Comparison of ENCODE assay signal across 21 cellular contexts in genomic region chr18:65817178-65817577, GRCh38.
DNase-seq lines count a peak whose midpoint lies in the region; ATAC-seq, FAIRE-seq and TF ChIP-seq lines count a peak whose summit lies in the region.
"Had no signal": no experiment of that assay in that cellular context is flagged by ENCODE, and none has a peak within 500 bp of the region (broad histone marks: within the 10 kb centered on the region; RNA-seq: fewer than 3 reads in every experiment).

No MANE protein-coding gene starts in this region.

- H2BK120ac ChIP-seq in H1 (replicated peaks; ENCODE audit: low read depth, low read length) = no peak overlapping the region

- no peak overlapping the region for H2BK20ac ChIP-seq in H1 (ENCODE audit: low read length)

- TF ChIP-seq RAD21 in H1 (IDR thresholded peaks at IDR 0.05 in 1 of 2, conservative IDR thresholded peaks at IDR 0.05 in 1 of 2; ENCODE audit: low read depth in 2 of 2, low read length in 2 of 2) = peak; percentile 22 to 27; a peak in 3 of 4 replicates

- H3K27ac ChIP-seq in H1 (ENCODE audit: low read depth, low read length) (no peak overlapping the region), esophagus muscularis mucosa (replicated peaks in 1 of 4) (no peak overlapping the region)
- H3K27ac ChIP-seq: BLaER1 treated with 17β-estradiol and CSF1 and Interleukin-3, amounts not matched to agents 10 nM and 100 nM had no signal

- H3K27me3 ChIP-seq in H7 (ENCODE audit: control insufficient read depth, insufficient read depth, low read length) = no peaks in the 10 kb centered on the region
- no peaks in the 10 kb centered on the region for H3K27me3 ChIP-seq in H1 (replicated peaks in 1 of 4; ENCODE audit: control insufficient read depth in 3 of 4, extremely low read depth in 1 of 4, insufficient read depth in 3 of 4, low read length in 3 of 4)
- H3K27me3 ChIP-seq in esophagus muscularis mucosa = no peaks in the 10 kb centered on the region
- H3K27me3 ChIP-seq: BE2C; BLaER1 treated with 17β-estradiol and CSF1 and Interleukin-3, amounts not matched to agents 10 nM and 100 nM had no signal

- no peak overlapping the region for H3K4me3 ChIP-seq in H7 (ENCODE audit: insufficient read depth, low read depth, low read length)
- H3K4me3 ChIP-seq in H1 (ENCODE audit: extremely low read depth in 1 of 4, insufficient read depth in 2 of 4, low read depth in 3 of 4, low read length in 4 of 4) = no peak overlapping the region
- H3K4me3 ChIP-seq in esophagus muscularis mucosa = no peak overlapping the region
- H3K4me3 ChIP-seq: BLaER1 treated with 17β-estradiol and CSF1 and Interleukin-3, amounts not matched to agents 10 nM and 100 nM; HAP-1 had no signal

- no peak overlapping the region for H3K9ac ChIP-seq in H1 (replicated peaks in 1 of 4; ENCODE audit: extremely low read depth in 1 of 4, low read depth in 3 of 4, low read length in 3 of 4)
- H3K9ac ChIP-seq: BLaER1 treated with 17β-estradiol and CSF1 and Interleukin-3, amounts not matched to agents 10 nM and 100 nM had no signal

- H3K79me2 ChIP-seq in H1 (ENCODE audit: control insufficient read depth in 1 of 2, insufficient read depth in 2 of 2, low read length in 2 of 2) = no peaks in the 10 kb centered on the region

- no peak overlapping the region for H2BK15ac ChIP-seq in H1 (ENCODE audit: low read length)

- no peak overlapping the region for H4K5ac ChIP-seq in H1 (ENCODE audit: insufficient read length, low read depth, low read length)

- no peak overlapping the region for H2BK12ac ChIP-seq in H1 (ENCODE audit: low read depth, low read length)

- H4K8ac ChIP-seq in H1 (ENCODE audit: extremely low read depth, insufficient read depth, low read length) = no peak overlapping the region

- in situ Hi-C loops in ACHN (cut with HindIII; ENCODE audit: low pct_ligation_motif_present, low pct_unique_long_range_greater_than_20kb, low sequenced_read_pairs) = no loop called here

- H4K91ac ChIP-seq in H1 (replicated peaks; ENCODE audit: insufficient read length, low read length) = no peak overlapping the region

- no peak for ATAC-seq in HG03442 (IDR thresholded peaks at IDR 0.05; ENCODE audit: unreplicated experiment)
- ATAC-seq in HG03469 (IDR thresholded peaks at IDR 0.05; ENCODE audit: unreplicated experiment) = no peak

- H3K56ac ChIP-seq in H1 (replicated peaks; ENCODE audit: insufficient read length, low read depth, low read length) = no peak overlapping the region

- H3K23ac ChIP-seq in H1 (ENCODE audit: insufficient read length) = no peak overlapping the region

- no peak overlapping the region for H3K18ac ChIP-seq in H1 (ENCODE audit: extremely low read depth, low read length)

- no peak for TF ChIP-seq EP300 in H1 (IDR thresholded peaks at IDR 0.05; ENCODE audit: borderline replicate concordance in 1 of 2, low read depth in 2 of 2, low read length in 2 of 2)
- TF ChIP-seq EP300 in esophagus muscularis mucosa (IDR thresholded peaks at IDR 0.05) = no peak

- 68% methylated on average over 4 of the region's 4 CpGs; no CpG with 5 or more reads in 1 of the 2 experiments for WGBS in H1 (ENCODE audit: extremely low coverage in 1 of 2, insufficient coverage in 1 of 2, insufficient read length in 1 of 2, insufficient replicate concordance in 2 of 2, low coverage in 1 of 2, low lambda C conversion rate in 2 of 2, missing lambda C conversion rate in 1 of 2), 2 experiments
- 54% methylated on average over 4 of the region's 4 CpGs for WGBS in esophagus muscularis mucosa

- H2BK5ac ChIP-seq in H1 (ENCODE audit: low read depth, low read length) = no peak overlapping the region

- no peaks in the 10 kb centered on the region for H3K9me3 ChIP-seq in H1 (ENCODE audit: insufficient read depth in 2 of 2, low read depth in 1 of 2, low read length in 1 of 2)
- H3K9me3 ChIP-seq in esophagus muscularis mucosa = no peaks in the 10 kb centered on the region
- H3K9me3 ChIP-seq: BE2C, HAP-1 had no signal

- peak; percentile 6 for DNase-seq in H7
- DNase-seq in H1 (ENCODE audit: low read depth in 1 of 2, low spot score in 2 of 2) = no peak
- DNase-seq in iPS-NIHi11 (ENCODE audit: low spot score) = peak; percentile 11
- no peak for DNase-seq in ACHN
- DNase-seq in esophagus muscularis mucosa (ENCODE audit: extremely low spot score) = no peak
- DNase-seq: AML-193; BE2C; Calu3; CD4-positive, alpha-beta memory T cell; COR-L47; DMS53; DMS79 treated with DMSO at 0.1 percent for 48 hours; GF-D8; GOT3; HFFc6 had no signal

- H3K79me1 ChIP-seq in H1 (ENCODE audit: low read depth, low read length) = no peaks in the 10 kb centered on the region

- TF ChIP-seq POLR2A in H1 (IDR thresholded peaks at IDR 0.05; ENCODE audit: control extremely low read depth in 1 of 2, low read depth in 2 of 2, low read length in 2 of 2) (no peak), esophagus muscularis mucosa (IDR thresholded peaks at IDR 0.05; ENCODE audit: low read depth) (no peak)

- H3K36me3 ChIP-seq in H7 (replicated peaks; ENCODE audit: control insufficient read depth, insufficient read depth, low read length) = no peaks in the 10 kb centered on the region
- H3K36me3 ChIP-seq in H1 (ENCODE audit: control insufficient read depth in 2 of 4, insufficient read depth in 4 of 4, low read length in 3 of 4) = no peaks in the 10 kb centered on the region
- no peaks in the 10 kb centered on the region for H3K36me3 ChIP-seq in esophagus muscularis mucosa
- H3K36me3 ChIP-seq: BE2C; BLaER1 treated with 17β-estradiol and CSF1 and Interleukin-3, amounts not matched to agents 10 nM and 100 nM; HAP-1 had no signal

- POLR2A ChIA-PET in H1 (lab: Charles Lee; ENCODE audit: partially characterized antibody) = no interaction called here

- no peak overlapping the region for H3K4ac ChIP-seq in H1 (replicated peaks; ENCODE audit: insufficient read length, low read depth, low read length)

- no peak for FAIRE-seq in H1 (lab: Jason Lieb, UNC)
- FAIRE-seq: GM12891, GM18507 had no signal

- no peak overlapping the region for H2AFZ ChIP-seq in H1 (ENCODE audit: low read length)

- no peak overlapping the region for H2AK5ac ChIP-seq in H1 (ENCODE audit: low read depth, low read length)

- no peaks in the 10 kb centered on the region for H3K23me2 ChIP-seq in H1 (ENCODE audit: low read depth, low read length)

- CTCF ChIA-PET in H1 (lab: Charles Lee; ENCODE audit: partially characterized antibody) = interaction anchor here (1.0 to 1.4 kb wide), 5 partner anchors 10 to 63 kb away, joined by 3 to 5 read pairs (median 3); no protein-coding TSS in a partner anchor

- H4K20me1 ChIP-seq in H1 (replicated peaks in 1 of 2; ENCODE audit: control insufficient read depth in 1 of 2, insufficient read depth in 2 of 2, low read length in 2 of 2) = no peaks in the 10 kb centered on the region
- H4K20me1 ChIP-seq: BLaER1 treated with 17β-estradiol and CSF1 and Interleukin-3, amounts not matched to agents 10 nM and 100 nM had no signal

- peak in 1 of 3 experiments; percentile 38; a peak in 2 of 4 replicates for TF ChIP-seq CTCF in H1 (IDR thresholded peaks at IDR 0.05; ENCODE audit: control extremely low read depth in 1 of 3, insufficient read depth in 1 of 3, low read depth in 1 of 3, low read length in 3 of 3)
- no peak for TF ChIP-seq CTCF in esophagus muscularis mucosa (IDR thresholded peaks at IDR 0.05)

- H3K4me1 ChIP-seq in H1 (replicated peaks in 1 of 4; ENCODE audit: control insufficient read depth in 3 of 4, insufficient read depth in 4 of 4, low read length in 3 of 4) = no peaks in the 10 kb centered on the region
- no peaks in the 10 kb centered on the region for H3K4me1 ChIP-seq in esophagus muscularis mucosa
- H3K4me1 ChIP-seq: BE2C; BLaER1 treated with 17β-estradiol and CSF1 and Interleukin-3, amounts not matched to agents 10 nM and 100 nM; HAP-1 had no signal

- intact Hi-C loops in esophagus muscularis mucosa (cut with DNase I) = no loop called here

- no peak overlapping the region for H3K14ac ChIP-seq in H1 (ENCODE audit: insufficient read length)

- no peak overlapping the region for H3K4me2 ChIP-seq in H1 (ENCODE audit: insufficient read depth in 1 of 2, low read depth in 2 of 2, low read length in 2 of 2)
- H3K4me2 ChIP-seq: BLaER1 treated with 17β-estradiol and CSF1 and Interleukin-3, amounts not matched to agents 10 nM and 100 nM had no signal

TF ChIP-seq in H1, 55 proteins besides CTCF, POLR2A, EP300 and RAD21:
- TF ChIP-seq CHD1 (IDR thresholded peaks at IDR 0.05; ENCODE audit: low read depth, low read length) (no peak), E2F6 (IDR thresholded peaks at IDR 0.05) (no peak), EGR1 (IDR thresholded peaks at IDR 0.05; ENCODE audit: borderline replicate concordance, low read depth, low read length) (no peak), TCF12 (IDR thresholded peaks at IDR 0.05; ENCODE audit: low read depth, low read length) (no peak), NRF1 (IDR thresholded peaks at IDR 0.05; ENCODE audit: low read depth, low read length) (no peak), SAP30 (IDR thresholded peaks at IDR 0.05; ENCODE audit: insufficient read depth, insufficient replicate concordance, low read length) (no peak), EZH2 (IDR thresholded peaks at IDR 0.05; ENCODE audit: low read depth, low read length, severe bottlenecking) (no peak), SIN3A (conservative IDR thresholded peaks at IDR 0.05 in 1 of 2, IDR thresholded peaks at IDR 0.05 in 1 of 2; ENCODE audit: low read depth in 1 of 2, low read length in 2 of 2) (no peak), KDM5A (IDR thresholded peaks at IDR 0.05; ENCODE audit: low read length) (no peak)

Comparison
In these comparisons a context has a peak if more than half of its experiments do, and no peak if none do; other contexts are left out.
1. DNase-seq: peak in H7 (single experiment) and iPS-NIHi11 (single experiment); none in H1 (0 of 2), ACHN (single experiment) and esophagus muscularis mucosa (single experiment).